ENCODE assay signal across 15 cellular contexts in genomic region chrX:54560411-54560810, GRCh38.
"Had no signal": no experiment of that assay in that cellular context is flagged by ENCODE, and none has a peak within 500 bp of the region (broad histone marks: within the 10 kb centered on the region; RNA-seq: fewer than 3 reads in every experiment).

No MANE protein-coding gene starts in this region.

- DNase-seq: effector CD4-positive, alpha-beta T cell; endodermal cell; foreskin melanocyte; heart left ventricle; hippocampal formation; kidney glomerular epithelial cell; midbrain; naive B cell; psoas muscle; spleen; stimulated activated CD4-positive, alpha-beta T cell treated with anti-CD3 and anti-CD28 coated beads, Interleukin-15, amount 100 ng/mL, for 24 hours; stimulated activated CD4-positive, alpha-beta T cell treated with anti-CD3 and anti-CD28 coated beads, Interleukin-1b, Interleukin-23, amount 100 ng/mL, for 48 hours; stimulated activated CD4-positive, alpha-beta T cell treated with anti-CD3 and anti-CD28 coated beads, Interleukin-4, amount 100 ng/mL, for 24 hours; tibial artery; upper lobe of right lung had no signal
